30 cellular contexts compared by ENCODE assay signal in genomic region chr4:3510481-3510880, GRCh38. TPM values are rescaled to one million over a fixed set of nuclear protein-coding genes. Genes with fewer than 3 reads are reported as not detected.
"Had no signal": no experiment of that assay in that cellular context is flagged by ENCODE, and none has a peak within 500 bp of the region (broad histone marks: within the 10 kb centered on the region; RNA-seq: fewer than 3 reads in every experiment).

No MANE protein-coding gene starts in this region.

- ATAC-seq: activated CD4-positive, CD25-positive, alpha-beta regulatory T cell treated with anti-CD3 and anti-CD28 coated beads, Interleukin-2, amount 50 U/mL, for 24 hours; activated CD8-positive, alpha-beta T cell treated with anti-CD3 and anti-CD28 coated beads for 36 hours; activated T-cell treated with anti-CD3 and anti-CD28 coated beads, Interleukin-2, amount 50 U/mL, for 4 hours; activated T-helper 17 cell treated with anti-CD3 and anti-CD28 coated beads, Interleukin-2, amount 50 U/mL, for 72 hours; effector memory CD8-positive, alpha-beta T cell; foreskin keratinocyte; gastrocnemius medialis; T-helper 17 cell had no signal

- FAIRE-seq: astrocyte, colon had no signal

- H3K27ac ChIP-seq: brain microvascular endothelial cell, esophagus muscularis mucosa, foreskin keratinocyte, gastrocnemius medialis, WERI-Rb-1 had no signal

- DNase-seq: activated B cell treated with CpG ODN at 0.5 μM for 24 hours; activated CD4-positive, alpha-beta T cell treated with anti-CD3 and anti-CD28 coated beads for 48 hours; activated CD4-positive, alpha-beta T cell treated with anti-CD3 and anti-CD28 coated beads, Interleukin-2, amount 50 U/mL, for 1 hour; activated CD4-positive, alpha-beta T cell treated with anti-CD3 and anti-CD28 coated beads, Interleukin-2, amount 50 U/mL, for 48 hours; activated CD8-positive, alpha-beta memory T cell treated with anti-CD3 and anti-CD28 coated beads for 24 hours; activated CD8-positive, alpha-beta T cell treated with anti-CD3 and anti-CD28 coated beads for 36 hours; activated effector memory CD4-positive, alpha-beta T cell treated with Interleukin-2 at 50 U/mL for 16 hours; activated gamma-delta T cell treated with Interleukin-2 at 50 U/mL for 16 hours; activated naive CD4-positive, alpha-beta T cell treated with anti-CD3 and anti-CD28 coated beads, Interleukin-2, amount 50 U/mL, for 16 hours; activated naive CD4-positive, alpha-beta T cell treated with Interleukin-2 at 50 U/mL for 16 hours; activated T-cell treated with anti-CD3 and anti-CD28 coated beads, Interleukin-2, amount 50 U/mL, for 4 hours; amniotic stem cell; brain microvascular endothelial cell; cortex of kidney; dermis blood vessel endothelial cell; effector CD4-positive, alpha-beta T cell; effector memory CD8-positive, alpha-beta T cell; erythroblast; foreskin keratinocyte; gastrocnemius medialis; T-helper 1 cell; T-helper 17 cell; T1000; WERI-Rb-1 had no signal

- H3K27me3 ChIP-seq: brain microvascular endothelial cell, esophagus muscularis mucosa, foreskin keratinocyte, gastrocnemius medialis had no signal

- H3K4me3 ChIP-seq: esophagus muscularis mucosa, gastrocnemius medialis had no signal

- H3K4me1 ChIP-seq: esophagus muscularis mucosa, foreskin keratinocyte, gastrocnemius medialis had no signal

- H3K9me3 ChIP-seq: esophagus muscularis mucosa, gastrocnemius medialis had no signal

RNA-seq across cellular contexts. Expression of gene DOK7, which starts 47.4 kb away (rescaled TPM):
- total RNA-seq: activated CD8-positive, alpha-beta T cell treated with anti-CD3 and anti-CD28 coated beads for 36 hours; activated T-cell treated with anti-CD3 and anti-CD28 coated beads, Interleukin-2, amount 50 U/mL, for 4 hours; activated T-helper 17 cell treated with anti-CD3 and anti-CD28 coated beads, Interleukin-2, amount 50 U/mL, for 72 hours; astrocyte; glomerular endothelial cell; T-helper 17 cell had no signal
